In the genomic region with DNA sequence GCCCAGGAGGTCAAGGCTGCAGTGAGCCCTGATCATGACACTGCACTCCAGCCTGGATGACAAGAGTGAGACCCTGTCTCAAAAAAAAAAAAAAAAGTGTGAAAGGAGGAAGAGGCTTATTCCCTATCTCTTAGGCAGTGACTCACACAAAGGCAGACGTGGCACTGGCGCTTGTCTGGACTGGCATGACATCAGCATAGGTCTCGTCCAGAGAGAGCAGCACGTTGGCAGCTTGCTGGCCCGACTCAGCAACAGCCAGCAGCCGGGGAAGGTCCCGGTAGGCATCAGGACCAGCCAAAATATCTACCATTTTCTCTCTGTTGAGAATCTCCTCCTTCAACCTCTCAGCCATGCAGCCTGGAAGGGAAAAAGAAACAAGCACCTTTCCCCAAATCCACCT, we compare ENCODE assay signal across 18 cellular contexts. TPM values are rescaled to one million over a fixed set of nuclear protein-coding genes. Genes with fewer than 3 reads are reported as not detected.
DNase-seq lines count a peak whose midpoint lies in the region; ATAC-seq and TF ChIP-seq lines count a peak whose summit lies in the region.
"Had no signal": no experiment of that assay in that cellular context is flagged by ENCODE, and none has a peak within 500 bp of the region (broad histone marks: within the 10 kb centered on the region; RNA-seq: fewer than 3 reads in every experiment).

No MANE protein-coding gene starts in this region.

- WGBS in mesendoderm (ENCODE audit: extremely low coverage, insufficient coverage, low lambda C conversion rate): no CpG with 5 or more reads among the region's 7 CpGs

- no peak overlapping the region for H2BK5ac ChIP-seq in mesendoderm (ENCODE audit: low read length)

- H3K27ac Mint-ChIP-seq in T-cell: no peak overlapping the region
- H3K27ac Mint-ChIP-seq: activated naive CD4-positive, alpha-beta T cell treated with anti-CD3 and anti-CD28 coated beads for 36 hours; natural killer cell had no signal

- TF ChIP-seq POLR2A in gastrocnemius medialis (IDR thresholded peaks at IDR 0.05): no peak

- no peaks in the 10 kb centered on the region for H3K4me1 Mint-ChIP-seq in T-cell
- H3K4me1 Mint-ChIP-seq: CD8-positive, alpha-beta memory T cell; natural killer cell had no signal

- H2AK5ac ChIP-seq in mesendoderm (ENCODE audit: low read length): no peak overlapping the region

- intact Hi-C loops in gastrocnemius medialis (cut with DNase I; ENCODE audit: low total_unique reads): no loop called here

- H3K27me3 Mint-ChIP-seq in T-cell: no peaks in the 10 kb centered on the region
- H3K27me3 Mint-ChIP-seq: CD8-positive, alpha-beta memory T cell had no signal

- peak; percentile 43 for DNase-seq in ELR (ENCODE audit: low read depth)
- peak; percentile 91 for DNase-seq in fibroblast of villous mesenchyme (ENCODE audit: low read depth)
- peak in 1 of 2 donors; percentile 63 for DNase-seq in gastrocnemius medialis
- no peak for DNase-seq in activated gamma-delta T cell treated with Interleukin-2 at 50 U/mL for 16 hours
- no peak for DNase-seq in mesendoderm
- DNase-seq in T-cell: no peak
- DNase-seq: activated naive CD4-positive, alpha-beta T cell treated with anti-CD3 and anti-CD28 coated beads for 36 hours; CD8-positive, alpha-beta memory T cell; cerebellar nuclear complex; esophagus squamous epithelium; KG1; natural killer cell; NCI-H2081 treated with DMSO at 0.1 percent for 48 hours; PC-9; sigmoid colon; substantia nigra had no signal

- no peaks in the 10 kb centered on the region for H3K79me1 ChIP-seq in mesendoderm (ENCODE audit: low read length)

- no peak overlapping the region for H2BK120ac ChIP-seq in mesendoderm (ENCODE audit: low read depth, low read length)

- H3K4me3 Mint-ChIP-seq in T-cell: no peak overlapping the region
- H3K4me3 Mint-ChIP-seq: activated naive CD4-positive, alpha-beta T cell treated with anti-CD3 and anti-CD28 coated beads for 36 hours; CD8-positive, alpha-beta memory T cell; natural killer cell had no signal

- H3K79me2 ChIP-seq in mesendoderm (ENCODE audit: control insufficient read depth, insufficient read depth, low read length): no peaks in the 10 kb centered on the region

- H2BK15ac ChIP-seq in mesendoderm (replicated peaks; ENCODE audit: low read depth): no peak overlapping the region

- no peak overlapping the region for H3K9ac ChIP-seq in mesendoderm (ENCODE audit: low read length)

- H3K4me1 ChIP-seq in gastrocnemius medialis (no peaks in the 10 kb centered on the region), mesendoderm (ENCODE audit: control insufficient read depth, low read depth, low read length) (no peaks in the 10 kb centered on the region)
- H3K4me1 ChIP-seq: esophagus squamous epithelium, sigmoid colon had no signal

- POLR2A ChIA-PET in T-cell (lab: Charles Lee): no interaction called here

- H3K9me3 Mint-ChIP-seq in T-cell: no peaks in the 10 kb centered on the region
- H3K9me3 Mint-ChIP-seq: activated naive CD4-positive, alpha-beta T cell treated with anti-CD3 and anti-CD28 coated beads for 36 hours; CD8-positive, alpha-beta memory T cell; natural killer cell had no signal

- H3K18ac ChIP-seq in mesendoderm (ENCODE audit: low read length): no peak overlapping the region

- no peak overlapping the region for H3K56ac ChIP-seq in mesendoderm (ENCODE audit: low read length)

- peaks cover 0 to 58% of the 10 kb centered on the region in 2 donors for H3K36me3 ChIP-seq in gastrocnemius medialis
- H3K36me3 ChIP-seq in mesendoderm (ENCODE audit: control insufficient read depth, insufficient read depth, low read length): peaks cover 7% of the 10 kb centered on the region

- H3K27ac ChIP-seq in gastrocnemius medialis: peak overlapping the region in 1 of 4 donors; percentile 1
- H3K27ac ChIP-seq in mesendoderm (ENCODE audit: low read depth, low read length): no peak overlapping the region
- H3K27ac ChIP-seq: esophagus squamous epithelium, PC-9, sigmoid colon had no signal

- no peak overlapping the region for H3K23ac ChIP-seq in mesendoderm (ENCODE audit: low read length)

- H3K4me3 ChIP-seq in fibroblast of villous mesenchyme (ENCODE audit: low read depth, low read length) (no peak overlapping the region), gastrocnemius medialis (no peak overlapping the region), mesendoderm (ENCODE audit: low read length) (no peak overlapping the region)
- H3K4me3 ChIP-seq: esophagus squamous epithelium, PC-9, sigmoid colon had no signal

- ATAC-seq in SK-N-SH treated with all-trans-retinoic acid at 6 μM for 48 hours (peak; percentile 78), gastrocnemius medialis (peak; percentile 69 to 71), GM18517 (IDR thresholded peaks at IDR 0.05; ENCODE audit: unreplicated experiment) (no peak), T-cell (replicated peaks in 1 of 4) (no peak)
- ATAC-seq: natural killer cell had no signal

- H4K5ac ChIP-seq in mesendoderm (ENCODE audit: low read length): no peak overlapping the region

- CTCF ChIA-PET in T-cell (lab: Charles Lee): no interaction called here

- H3K27me3 ChIP-seq in gastrocnemius medialis (no peaks in the 10 kb centered on the region), mesendoderm (ENCODE audit: insufficient read depth, low read length, poor library complexity) (no peaks in the 10 kb centered on the region)
- H3K27me3 ChIP-seq: esophagus squamous epithelium, sigmoid colon had no signal

- H3K9me3 ChIP-seq in gastrocnemius medialis: no peaks in the 10 kb centered on the region
- H3K9me3 ChIP-seq: esophagus squamous epithelium, sigmoid colon had no signal

- in situ Hi-C loops in gastrocnemius medialis (cut with MboI; ENCODE audit: low sequenced_read_pairs in 4 of 4): no loop called here

- H4K8ac ChIP-seq in mesendoderm (ENCODE audit: low read depth, low read length): no peak overlapping the region

- TF ChIP-seq CTCF in fibroblast of villous mesenchyme (IDR thresholded peaks at IDR 0.05; ENCODE audit: insufficient read depth, low read depth, low read length) (no peak), gastrocnemius medialis (IDR thresholded peaks at IDR 0.05 in 4 of 5, conservative IDR thresholded peaks at IDR 0.05 in 1 of 5) (no peak)

- no peak overlapping the region for H3K4me2 ChIP-seq in mesendoderm (ENCODE audit: low read length)
- H3K4me2 ChIP-seq: PC-9 had no signal

- peaks cover 48% of the 10 kb centered on the region for H3K36me3 Mint-ChIP-seq in T-cell

- H3K4ac ChIP-seq in mesendoderm (ENCODE audit: low read depth, low read length): no peak overlapping the region

TF ChIP-seq in SK-N-SH treated with all-trans-retinoic acid at 6 μM for 48 hours, 23 proteins besides CTCF, POLR2A, EP300 and RAD21 (continues in another document):
- TF ChIP-seq, protein P1, sequence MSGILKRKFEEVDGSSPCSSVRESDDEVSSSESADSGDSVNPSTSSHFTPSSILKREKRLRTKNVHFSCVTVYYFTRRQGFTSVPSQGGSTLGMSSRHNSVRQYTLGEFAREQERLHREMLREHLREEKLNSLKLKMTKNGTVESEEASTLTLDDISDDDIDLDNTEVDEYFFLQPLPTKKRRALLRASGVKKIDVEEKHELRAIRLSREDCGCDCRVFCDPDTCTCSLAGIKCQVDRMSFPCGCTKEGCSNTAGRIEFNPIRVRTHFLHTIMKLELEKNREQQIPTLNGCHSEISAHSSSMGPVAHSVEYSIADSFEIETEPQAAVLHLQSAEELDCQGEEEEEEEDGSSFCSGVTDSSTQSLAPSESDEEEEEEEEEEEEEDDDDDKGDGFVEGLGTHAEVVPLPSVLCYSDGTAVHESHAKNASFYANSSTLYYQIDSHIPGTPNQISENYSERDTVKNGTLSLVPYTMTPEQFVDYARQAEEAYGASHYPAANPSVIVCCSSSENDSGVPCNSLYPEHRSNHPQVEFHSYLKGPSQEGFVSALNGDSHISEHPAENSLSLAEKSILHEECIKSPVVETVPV (CRISPR knock-in tag; IDR thresholded peaks at IDR 0.05): no peak
- TF ChIP-seq, protein P2, sequence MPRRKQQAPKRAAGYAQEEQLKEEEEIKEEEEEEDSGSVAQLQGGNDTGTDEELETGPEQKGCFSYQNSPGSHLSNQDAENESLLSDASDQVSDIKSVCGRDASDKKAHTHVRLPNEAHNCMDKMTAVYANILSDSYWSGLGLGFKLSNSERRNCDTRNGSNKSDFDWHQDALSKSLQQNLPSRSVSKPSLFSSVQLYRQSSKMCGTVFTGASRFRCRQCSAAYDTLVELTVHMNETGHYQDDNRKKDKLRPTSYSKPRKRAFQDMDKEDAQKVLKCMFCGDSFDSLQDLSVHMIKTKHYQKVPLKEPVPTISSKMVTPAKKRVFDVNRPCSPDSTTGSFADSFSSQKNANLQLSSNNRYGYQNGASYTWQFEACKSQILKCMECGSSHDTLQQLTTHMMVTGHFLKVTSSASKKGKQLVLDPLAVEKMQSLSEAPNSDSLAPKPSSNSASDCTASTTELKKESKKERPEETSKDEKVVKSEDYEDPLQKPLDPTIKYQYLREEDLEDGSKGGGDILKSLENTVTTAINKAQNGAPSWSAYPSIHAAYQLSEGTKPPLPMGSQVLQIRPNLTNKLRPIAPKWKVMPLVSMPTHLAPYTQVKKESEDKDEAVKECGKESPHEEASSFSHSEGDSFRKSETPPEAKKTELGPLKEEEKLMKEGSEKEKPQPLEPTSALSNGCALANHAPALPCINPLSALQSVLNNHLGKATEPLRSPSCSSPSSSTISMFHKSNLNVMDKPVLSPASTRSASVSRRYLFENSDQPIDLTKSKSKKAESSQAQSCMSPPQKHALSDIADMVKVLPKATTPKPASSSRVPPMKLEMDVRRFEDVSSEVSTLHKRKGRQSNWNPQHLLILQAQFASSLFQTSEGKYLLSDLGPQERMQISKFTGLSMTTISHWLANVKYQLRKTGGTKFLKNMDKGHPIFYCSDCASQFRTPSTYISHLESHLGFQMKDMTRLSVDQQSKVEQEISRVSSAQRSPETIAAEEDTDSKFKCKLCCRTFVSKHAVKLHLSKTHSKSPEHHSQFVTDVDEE (CRISPR knock-in tag; IDR thresholded peaks at IDR 0.05): no peak
- no peak for TF ChIP-seq ZFP30 (CRISPR knock-in tag; IDR thresholded peaks at IDR 0.05)

RNA-seq across cellular contexts. Expression of a gene that starts 14.1 kb away (rescaled TPM):
- 19.3 and 22.5 TPM in 2 replicates for total RNA-seq in fibroblast of villous mesenchyme
- 10 to 100 TPM; 23.2 to 27.6 (median 25.8) TPM for total RNA-seq in gastrocnemius medialis
- polyA plus RNA-seq in mesendoderm (2013, experiment 1 of 2): 23.9 TPM
- polyA plus RNA-seq in mesendoderm (2013, experiment 2 of 2): 22.7 TPM
- total RNA-seq in T-cell: 10 to 100 TPM; 42.1 to 54.3 (median 49.1) TPM

RNA-seq across cellular contexts. Expression of a gene that starts 56.4 kb away (rescaled TPM):
- 6.0 and 20.3 TPM in 2 replicates for total RNA-seq in fibroblast of villous mesenchyme
- total RNA-seq in gastrocnemius medialis: 100 to 1,000 TPM; 198 to 320 (median 219) TPM
- 2.2 TPM for polyA plus RNA-seq in mesendoderm (2013, experiment 1 of 2)
- 2.7 TPM for polyA plus RNA-seq in mesendoderm (2013, experiment 2 of 2)
- total RNA-seq in T-cell: 1 to 10 TPM; 4.4 to 7.8 (median 5.5) TPM

Comparison
In these comparisons a context has a peak if more than half of its experiments do, and no peak if none do; other contexts are left out.
1. DNase-seq: peak in ELR (single experiment) and fibroblast of villous mesenchyme (single experiment); none in activated gamma-delta T cell treated with Interleukin-2 at 50 U/mL for 16 hours (single experiment), mesendoderm (single experiment) and T-cell (0 of 34).
2. ATAC-seq: peak in SK-N-SH treated with all-trans-retinoic acid at 6 μM for 48 hours (single experiment) and gastrocnemius medialis (2 of 2); none in GM18517 (single experiment) and T-cell (0 of 4).